Comparison of ENCODE assay signal across 8 cellular contexts in genomic region chr19:41321600-41322270, GRCh38. TPM values are rescaled to one million over a fixed set of nuclear protein-coding genes. Genes with fewer than 3 reads are reported as not detected.
DNase-seq lines count a peak whose midpoint lies in the region; ATAC-seq and TF ChIP-seq lines count a peak whose summit lies in the region.

No MANE protein-coding gene starts in this region.

- intact Hi-C loops in esophagus squamous epithelium (cut with DNase I), result no loop called here

- H3K9me3 ChIP-seq in SK-N-SH, result no peaks in the 10 kb centered on the region
- no peaks in the 10 kb centered on the region for H3K9me3 ChIP-seq in esophagus squamous epithelium
- no peaks in the 10 kb centered on the region for H3K9me3 ChIP-seq in osteoblast (ENCODE audit: low read depth, low read length)

- H3K4me2 ChIP-seq in SK-N-SH, result peak overlapping the region; percentile 82; the same call in 1 of the 2 replicates
- H3K4me2 ChIP-seq in osteoblast (ENCODE audit: insufficient read depth, low read length), result no peak overlapping the region

- H4K20me1 ChIP-seq in SK-N-SH (ENCODE audit: insufficient read depth), result no peaks in the 10 kb centered on the region
- H4K20me1 ChIP-seq in osteoblast (ENCODE audit: insufficient read depth, low read length), result peaks cover 18% of the 10 kb centered on the region

- TF ChIP-seq EP300 in SK-N-SH (IDR thresholded peaks at IDR 0.05; ENCODE audit: borderline replicate concordance in 1 of 2, low read depth in 1 of 2, low read length in 1 of 2), result no peak

- H3K27ac ChIP-seq in SK-N-SH (ENCODE audit: low read depth in 2 of 2, low read length in 1 of 2), result peak overlapping the region; percentile 44 to 100
- peak overlapping the region; percentile 59 to 93 (median 87) for H3K27ac ChIP-seq in esophagus squamous epithelium
- peak overlapping the region; percentile 100 for H3K27ac ChIP-seq in osteoblast (ENCODE audit: low read depth, low read length)

- no peak for ATAC-seq in HG03571 (IDR thresholded peaks at IDR 0.05; ENCODE audit: unreplicated experiment)
- no peak for ATAC-seq in GM18907 (IDR thresholded peaks at IDR 0.05; ENCODE audit: unreplicated experiment)
- ATAC-seq in HG02642 (IDR thresholded peaks at IDR 0.05; ENCODE audit: poor library complexity, unreplicated experiment), result no peak

- peaks cover 49% of the 10 kb centered on the region for H3K79me2 ChIP-seq in SK-N-SH (ENCODE audit: insufficient read depth)
- peaks cover 4% of the 10 kb centered on the region for H3K79me2 ChIP-seq in osteoblast (ENCODE audit: insufficient read depth, low read length)

- H3K4me1 ChIP-seq in SK-N-SH (ENCODE audit: control insufficient read depth in 1 of 2, insufficient read depth in 2 of 2, low read depth in 1 of 2, low read length in 1 of 2) (peaks cover 46 to 53% of the 10 kb centered on the region in 2 experiments), esophagus squamous epithelium (peaks cover 31 to 58% (median 52%) of the 10 kb centered on the region in 3 donors), osteoblast (ENCODE audit: insufficient read depth, low read length) (peaks cover 54% of the 10 kb centered on the region)

- peak; percentile 53 for TF ChIP-seq RAD21 in SK-N-SH (IDR thresholded peaks at IDR 0.05; ENCODE audit: low read length)

- no peaks in the 10 kb centered on the region for H3K9me2 ChIP-seq in SK-N-SH

- no peak for TF ChIP-seq POLR2A in esophagus squamous epithelium (IDR thresholded peaks at IDR 0.05)

- TF ChIP-seq CTCF in GM12873 (IDR thresholded peaks at IDR 0.05; ENCODE audit: insufficient read depth, low read depth, low read length, missing control alignments) (peak; percentile 58), SK-N-SH (IDR thresholded peaks at IDR 0.05) (peak; percentile 80), esophagus squamous epithelium (IDR thresholded peaks at IDR 0.05) (peak in 5 of 6 experiments; percentile 7 to 48 (median 39)), osteoblast (IDR thresholded peaks at IDR 0.05; ENCODE audit: extremely low read depth, low read depth, low read length) (peak; percentile 91)

- CTCF ChIA-PET in SK-N-SH (lab: Yijun Ruan, JAX), result interaction anchor here (0.7 to 6.9 kb wide), 21 partner anchors 9 to 118 kb away, joined by 3 to 54 read pairs (median 4); partner anchors contain the start of genes B9D2, DMAC2 and TGFB1

- H3K27me3 ChIP-seq in SK-N-SH (ENCODE audit: insufficient read depth) (no peaks in the 10 kb centered on the region), esophagus squamous epithelium (no peaks in the 10 kb centered on the region), osteoblast (ENCODE audit: insufficient read depth, low read length) (no peaks in the 10 kb centered on the region)

- DNase-seq in A172 (ENCODE audit: low spot score) (peak; percentile 90), SK-N-SH (peak; percentile 90), esophagus squamous epithelium (lab: John Stamatoyannopoulos, UW) (no peak), osteoblast (ENCODE audit: insufficient read length, low spot score, missing footprints) (peak; percentile 99)

- no peak overlapping the region for H2AFZ ChIP-seq in SK-N-SH (ENCODE audit: low read depth)
- no peak overlapping the region for H2AFZ ChIP-seq in osteoblast (ENCODE audit: low read length)

- 53% methylated on average over 10 of the region's 10 CpGs for WGBS in SK-N-SH (ENCODE audit: low lambda C conversion rate)
- WGBS in esophagus squamous epithelium, 2 donors, result 72 to 85% methylated on average over 6 to 7 of the region's 10 CpGs

- H3K36me3 ChIP-seq in SK-N-SH (replicated peaks in 1 of 2; ENCODE audit: control insufficient read depth in 1 of 2, insufficient read depth in 2 of 2, low read length in 1 of 2) (peaks cover 23 to 36% of the 10 kb centered on the region in 2 experiments), esophagus squamous epithelium (peaks cover 16 to 65% (median 29%) of the 10 kb centered on the region in 3 donors), osteoblast (ENCODE audit: insufficient read depth, low read length) (peaks cover 37% of the 10 kb centered on the region)

- peak overlapping the region; percentile 87; the same call in 1 of the 2 replicates for H3K9ac ChIP-seq in SK-N-SH

- H3F3A ChIP-seq in SK-N-SH (replicated peaks; ENCODE audit: insufficient read depth), result peaks cover 54% of the 10 kb centered on the region

- H3K4me3 ChIP-seq in SK-N-SH (ENCODE audit: low read depth in 2 of 2, low read length in 1 of 2) (no peak overlapping the region; a peak in 1 of 4 replicates), esophagus squamous epithelium (no peak overlapping the region), osteoblast (ENCODE audit: insufficient read depth, low read length) (no peak overlapping the region)

- POLR2A ChIA-PET in SK-N-SH (lab: Yijun Ruan, JAX), result interaction anchor here (0.9 kb wide), 1 partner anchor 75 kb away, joined by 5 read pairs; no protein-coding TSS in a partner anchor

TF ChIP-seq in SK-N-SH, 30 proteins besides CTCF, POLR2A, EP300 and RAD21 (continues in another document):
- no peak for TF ChIP-seq GATA2 (CRISPR knock-in tag; IDR thresholded peaks at IDR 0.05)
- TF ChIP-seq RFX5 (IDR thresholded peaks at IDR 0.05; ENCODE audit: low read length), result no peak
- TF ChIP-seq GABPA (IDR thresholded peaks at IDR 0.05; ENCODE audit: low read depth), result no peak
- no peak for TF ChIP-seq USF2 (IDR thresholded peaks at IDR 0.05; ENCODE audit: borderline replicate concordance, low read depth, low read length)
- TF ChIP-seq CHD2 (IDR thresholded peaks at IDR 0.05; ENCODE audit: low read length, partially characterized antibody), result peak; percentile 39
- TF ChIP-seq NRF1 (IDR thresholded peaks at IDR 0.05; ENCODE audit: low read depth, low read length), result no peak
- no peak for TF ChIP-seq PBX3 (IDR thresholded peaks at IDR 0.05)
- no peak for TF ChIP-seq JUND (IDR thresholded peaks at IDR 0.05)
- peak; percentile 60 for TF ChIP-seq SMC3 (IDR thresholded peaks at IDR 0.05; ENCODE audit: low read depth, low read length)
- TF ChIP-seq SIN3A (IDR thresholded peaks at IDR 0.05; ENCODE audit: borderline replicate concordance, low read depth, low read length), result peak; percentile 55; the same call in 1 of the 2 replicates
- TF ChIP-seq POLR2AphosphoS5 (IDR thresholded peaks at IDR 0.05; ENCODE audit: low read depth, low read length), result 0 out of 2 replicates have a peak, but pooled peaks have one; percentile 11

RNA-seq across cellular contexts. Expression of gene CCDC97, which starts 11.8 kb away (rescaled TPM):
- 8.3 and 8.9 TPM in 2 replicates for total RNA-seq in A172 (2014; rRNA removed; shearing (Covaris generic))
- polyA plus RNA-seq in SK-N-SH (2012; rRNA removed), result 8.7 and 9.6 TPM in 2 replicates
- polyA plus RNA-seq in SK-N-SH (2012; cell fraction: cytosol; rRNA removed), result 5.3 and 6.8 TPM in 2 replicates
- 11.7 and 13.7 TPM in 2 replicates for polyA plus RNA-seq in SK-N-SH (2012; cell fraction: nucleus; rRNA removed)
- total RNA-seq in esophagus squamous epithelium (10 to 100 TPM in 3 of 4 donors, 1 to 10 TPM in 1; 9.4 to 19.5 (median 14.7) TPM), osteoblast (9.0 and 11.2 TPM in 2 replicates)

RNA-seq across cellular contexts. Expression of gene TGFB1, which starts 32.0 kb away (rescaled TPM):
- total RNA-seq in A172 (2014; rRNA removed; shearing (Covaris generic)), result 13.6 and 18.3 TPM in 2 replicates
- polyA plus RNA-seq in SK-N-SH (2012; rRNA removed), result 13.5 and 25.5 TPM in 2 replicates
- polyA plus RNA-seq in SK-N-SH (2012; cell fraction: cytosol; rRNA removed), result 13.0 and 21.4 TPM in 2 replicates
- polyA plus RNA-seq in SK-N-SH (2012; cell fraction: nucleus; rRNA removed), result 75.1 and 149 TPM in 2 replicates
- total RNA-seq in esophagus squamous epithelium, result 10 to 100 TPM; 13.6 to 36.2 (median 31.9) TPM
- total RNA-seq in osteoblast, result 17.4 and 21.2 TPM in 2 replicates

RNA-seq across cellular contexts. Expression of gene B9D2, which starts 42.2 kb away (rescaled TPM):
- 4.5 and 13.5 TPM in 2 replicates for total RNA-seq in A172 (2014; rRNA removed; shearing (Covaris generic))
- 9.0 and 13.3 TPM in 2 replicates for polyA plus RNA-seq in SK-N-SH (2012; rRNA removed)
- polyA plus RNA-seq in SK-N-SH (2012; cell fraction: cytosol; rRNA removed), result 9.6 and 10.5 TPM in 2 replicates
- 8.1 and 9.0 TPM in 2 replicates for polyA plus RNA-seq in SK-N-SH (2012; cell fraction: nucleus; rRNA removed)
- 1 to 10 TPM; 2.5 to 4.6 (median 3.7) TPM for total RNA-seq in esophagus squamous epithelium
- total RNA-seq in osteoblast, result 5.6 and 6.5 TPM in 2 replicates

RNA-seq across cellular contexts. Expression of gene TMEM91, which starts 54.6 kb away (rescaled TPM):
- total RNA-seq in A172 (2014; rRNA removed; shearing (Covaris generic)), result 0.98 and 2.1 TPM in 2 replicates
- 5.1 and 5.7 TPM in 2 replicates for polyA plus RNA-seq in SK-N-SH (2012; rRNA removed)
- polyA plus RNA-seq in SK-N-SH (2012; cell fraction: cytosol; rRNA removed), result 0.85 and 1.0 TPM in 2 replicates
- 36.4 and 58.3 TPM in 2 replicates for polyA plus RNA-seq in SK-N-SH (2012; cell fraction: nucleus; rRNA removed)
- total RNA-seq in esophagus squamous epithelium (10 to 100 TPM in 2 of 4 donors, 1 to 10 TPM in 2; 6.2 to 15.8 (median 9.3) TPM), osteoblast (5.9 and 6.2 TPM in 2 replicates)

RNA-seq across cellular contexts. Expression of gene HNRNPUL1, which starts 57.6 kb away (rescaled TPM):
- total RNA-seq in A172 (2014; rRNA removed; shearing (Covaris generic)), result 168 and 204 TPM in 2 replicates
- 34.2 and 41.5 TPM in 2 replicates for polyA plus RNA-seq in SK-N-SH (2012; rRNA removed)
- 32.5 and 33.9 TPM in 2 replicates for polyA plus RNA-seq in SK-N-SH (2012; cell fraction: cytosol; rRNA removed)
- 35.8 and 43.2 TPM in 2 replicates for polyA plus RNA-seq in SK-N-SH (2012; cell fraction: nucleus; rRNA removed)
- total RNA-seq in esophagus squamous epithelium (100 to 1,000 TPM in 3 of 4 donors, 10 to 100 TPM in 1; 98.1 to 127 (median 113) TPM), osteoblast (113 and 114 TPM in 2 replicates)

Comparison
In these comparisons a context has a peak if more than half of its experiments do, and no peak if none do; other contexts are left out.
1. CTCF ChIP-seq: peak in every context shown above with its lines; median percentile 91 in osteoblast; 80 in SK-N-SH; 58 in GM12873; 39 in esophagus squamous epithelium.